Comparison of ENCODE assay signal across 1 cellular context in the genomic region with DNA sequence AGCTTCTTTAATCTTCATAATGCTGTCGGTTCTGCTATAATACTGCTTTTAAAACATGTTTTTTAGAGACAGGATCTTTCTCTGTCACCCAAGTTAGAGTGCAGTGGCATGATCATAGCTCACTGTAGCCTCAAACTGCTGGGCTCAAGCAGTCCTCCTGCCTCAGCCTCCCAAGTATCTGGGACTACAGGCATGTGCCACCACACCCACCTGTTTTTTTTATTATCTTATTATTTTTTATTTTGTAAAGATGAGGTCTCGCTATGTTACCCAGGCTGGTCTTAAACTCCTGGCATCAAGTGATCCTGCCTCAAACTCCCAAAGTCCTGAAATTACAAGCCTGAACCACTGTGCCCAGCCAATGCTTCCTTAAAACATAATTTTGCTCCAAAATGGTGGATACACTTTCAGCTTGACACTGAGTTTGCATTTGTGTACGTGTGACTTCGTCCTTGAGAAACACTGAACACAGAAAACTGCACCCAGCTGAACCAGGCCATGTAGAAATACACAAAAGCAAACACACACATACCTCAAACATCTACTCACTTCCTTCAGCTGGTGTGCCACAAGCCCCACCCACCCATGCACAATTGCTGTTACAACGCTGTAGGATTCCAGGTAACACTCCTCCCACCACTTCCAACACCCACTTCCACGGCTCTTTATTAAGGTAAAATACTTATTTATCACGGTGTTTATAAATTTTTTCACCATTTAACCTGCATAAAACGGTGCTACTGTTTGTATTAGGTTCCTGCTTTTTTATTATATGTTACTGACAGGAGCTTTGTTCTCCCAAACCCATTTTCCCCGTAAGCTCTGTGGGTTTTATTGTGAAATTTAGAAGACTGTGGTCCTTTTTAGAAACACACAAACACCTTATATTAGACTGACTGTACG.
A peak's percentile ranks its signal among the peaks of the same experiment; 100 is the strongest.
TF ChIP-seq lines count a peak whose summit lies in the region.

No MANE protein-coding gene starts in this region.

TF ChIP-seq in liver, 16 proteins besides CTCF, POLR2A, EP300 and RAD21 (continued from another document):
- TF ChIP-seq, protein P1, sequence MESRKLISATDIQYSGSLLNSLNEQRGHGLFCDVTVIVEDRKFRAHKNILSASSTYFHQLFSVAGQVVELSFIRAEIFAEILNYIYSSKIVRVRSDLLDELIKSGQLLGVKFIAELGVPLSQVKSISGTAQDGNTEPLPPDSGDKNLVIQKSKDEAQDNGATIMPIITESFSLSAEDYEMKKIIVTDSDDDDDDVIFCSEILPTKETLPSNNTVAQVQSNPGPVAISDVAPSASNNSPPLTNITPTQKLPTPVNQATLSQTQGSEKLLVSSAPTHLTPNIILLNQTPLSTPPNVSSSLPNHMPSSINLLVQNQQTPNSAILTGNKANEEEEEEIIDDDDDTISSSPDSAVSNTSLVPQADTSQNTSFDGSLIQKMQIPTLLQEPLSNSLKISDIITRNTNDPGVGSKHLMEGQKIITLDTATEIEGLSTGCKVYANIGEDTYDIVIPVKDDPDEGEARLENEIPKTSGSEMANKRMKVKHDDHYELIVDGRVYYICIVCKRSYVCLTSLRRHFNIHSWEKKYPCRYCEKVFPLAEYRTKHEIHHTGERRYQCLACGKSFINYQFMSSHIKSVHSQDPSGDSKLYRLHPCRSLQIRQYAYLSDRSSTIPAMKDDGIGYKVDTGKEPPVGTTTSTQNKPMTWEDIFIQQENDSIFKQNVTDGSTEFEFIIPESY (IDR thresholded peaks at IDR 0.05), result peak; percentile 49
TF ChIP-seq in liver: peak in this region for 13.
